ENCODE assay signal across 8 cellular contexts in the genomic region with DNA sequence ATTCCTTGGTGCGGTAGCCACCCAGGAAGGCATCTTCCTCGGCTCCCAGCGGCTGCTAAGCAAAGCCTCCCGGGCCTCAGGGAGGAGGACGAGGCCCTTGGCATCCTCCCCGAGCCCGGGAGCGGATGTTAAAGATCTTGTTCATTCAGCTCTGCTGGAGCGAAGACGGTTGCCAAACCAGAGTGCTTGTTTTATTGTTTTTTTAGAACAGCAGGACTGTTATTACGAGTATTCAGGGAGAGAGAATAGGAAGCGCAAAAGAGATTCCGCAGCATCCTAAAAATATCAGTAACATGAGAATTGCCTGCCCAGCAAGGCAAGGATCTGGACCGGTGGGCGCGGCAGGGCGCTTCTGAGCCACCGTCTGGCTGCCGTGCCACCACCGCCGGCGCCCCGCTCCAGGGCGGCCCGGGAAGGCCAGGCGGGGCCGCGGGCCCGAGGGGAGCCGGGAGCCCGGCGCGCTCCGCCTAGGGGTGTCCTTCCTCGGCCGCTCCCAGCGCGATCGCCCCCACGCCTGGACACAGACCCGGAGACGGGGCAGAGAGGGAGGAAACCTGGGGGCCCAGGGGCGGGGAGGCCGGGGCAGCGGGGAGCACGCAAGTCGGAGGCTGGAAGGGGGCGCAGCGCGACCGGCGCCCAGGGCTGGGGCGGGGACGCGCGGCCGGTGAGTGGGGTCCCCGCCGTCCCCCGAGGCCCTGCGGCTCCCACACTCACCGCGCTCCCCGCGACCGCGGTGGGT. TPM values are rescaled to one million over a fixed set of nuclear protein-coding genes. Genes with fewer than 3 reads are reported as not detected.
DNase-seq lines count a peak whose midpoint lies in the region; ATAC-seq and TF ChIP-seq lines count a peak whose summit lies in the region.

No MANE protein-coding gene starts in this region.

- H3K9me3 Mint-ChIP-seq in activated naive CD4-positive, alpha-beta T cell treated with anti-CD3 and anti-CD28 coated beads, Interleukin-2, amount 50 U/mL, for 24 hours, result no peaks in the 10 kb centered on the region

- H3K36me3 Mint-ChIP-seq in activated naive CD4-positive, alpha-beta T cell treated with anti-CD3 and anti-CD28 coated beads, Interleukin-2, amount 50 U/mL, for 24 hours, result no peaks in the 10 kb centered on the region

- TF ChIP-seq CTCF in AG09309 (IDR thresholded peaks at IDR 0.05; ENCODE audit: control insufficient read depth, insufficient read depth, low read depth, low read length, missing control alignments) (no peak), omental fat pad (IDR thresholded peaks at IDR 0.05) (no peak)

- DNase-seq in AG09309 (ENCODE audit: low read depth), result peak; percentile 55
- DNase-seq in HT1080 (ENCODE audit: low read depth), result peak; percentile 21
- DNase-seq in globus pallidus (ENCODE audit: low spot score), result peak; percentile 19
- no peak for DNase-seq in omental fat pad (ENCODE audit: low spot score)
- DNase-seq in mucosa of gallbladder (ENCODE audit: low spot score), result no peak
- no peak for DNase-seq in G401 (ENCODE audit: low spot score)

- H3K4me3 ChIP-seq in AG09309 (ENCODE audit: control insufficient read depth, low read depth, low read length), result peak overlapping the region; percentile 50

- H3K27ac Mint-ChIP-seq in activated naive CD4-positive, alpha-beta T cell treated with anti-CD3 and anti-CD28 coated beads, Interleukin-2, amount 50 U/mL, for 24 hours, result peak overlapping the region; percentile 66

- H3K4me3 Mint-ChIP-seq in activated naive CD4-positive, alpha-beta T cell treated with anti-CD3 and anti-CD28 coated beads, Interleukin-2, amount 50 U/mL, for 24 hours, result peak overlapping the region; percentile 81

- in situ Hi-C loops in G401 (cut with HindIII; ENCODE audit: low sequenced_read_pairs), result no loop called here

- peaks cover 54% of the 10 kb centered on the region for H3K27me3 Mint-ChIP-seq in activated naive CD4-positive, alpha-beta T cell treated with anti-CD3 and anti-CD28 coated beads, Interleukin-2, amount 50 U/mL, for 24 hours

- ATAC-seq in GM18861 (IDR thresholded peaks at IDR 0.05; ENCODE audit: unreplicated experiment) (peak; percentile 3), omental fat pad (ENCODE audit: low FRiP score) (peak; percentile 60)

- peaks cover 14% of the 10 kb centered on the region for H3K4me1 Mint-ChIP-seq in activated naive CD4-positive, alpha-beta T cell treated with anti-CD3 and anti-CD28 coated beads, Interleukin-2, amount 50 U/mL, for 24 hours

RNA-seq across cellular contexts. Expression of a gene that starts 0.8 kb away (rescaled TPM):
- 0.05 and 0.10 TPM in 2 replicates for total RNA-seq in HT1080 (2014; rRNA removed; shearing (Covaris generic))
- polyA plus RNA-seq in HT1080 (2015; cell fraction: cytosol; rRNA removed), result 0.06 and 0.09 TPM in 2 replicates
- polyA plus RNA-seq in HT1080 (2015; cell fraction: nucleus; rRNA removed), result 0.16 TPM in 1 of 2 replicates, not detected in the other
- total RNA-seq in omental fat pad (1 to 10 TPM in 2 of 4 donors, under 1 TPM in 2; 0.63 to 2.7 (median 1.2) TPM), mucosa of gallbladder (27.8 TPM)
- total RNA-seq in G401 (2014; rRNA removed; shearing (Covaris generic)), result 11.2 and 14.1 TPM in 2 replicates

RNA-seq across cellular contexts. Expression of a gene that starts 36.0 kb away (rescaled TPM):
- total RNA-seq in HT1080 (2014; rRNA removed; shearing (Covaris generic)), result 2.9 and 3.7 TPM in 2 replicates
- polyA plus RNA-seq in HT1080 (2015; cell fraction: cytosol; rRNA removed), result 6.3 and 7.4 TPM in 2 replicates
- polyA plus RNA-seq in HT1080 (2015; cell fraction: nucleus; rRNA removed), result 4.1 and 5.1 TPM in 2 replicates
- 10 to 100 TPM; 35.8 to 63.6 (median 37.3) TPM for total RNA-seq in omental fat pad
- 22.8 TPM for total RNA-seq in mucosa of gallbladder
- total RNA-seq in G401 (2014; rRNA removed; shearing (Covaris generic)), result 4.4 and 6.9 TPM in 2 replicates

RNA-seq across cellular contexts. Expression of a gene that starts 43.2 kb away (rescaled TPM):
- total RNA-seq in HT1080 (2014; rRNA removed; shearing (Covaris generic)), result 98.1 and 195 TPM in 2 replicates
- polyA plus RNA-seq in HT1080 (2015; cell fraction: cytosol; rRNA removed), result 144 and 151 TPM in 2 replicates
- 165 and 180 TPM in 2 replicates for polyA plus RNA-seq in HT1080 (2015; cell fraction: nucleus; rRNA removed)
- total RNA-seq in omental fat pad (1 to 10 TPM in 3 of 4 donors, under 1 TPM in 1; 0.46 to 9.8 (median 1.5) TPM), mucosa of gallbladder (5.4 TPM)
- 17.8 and 21.9 TPM in 2 replicates for total RNA-seq in G401 (2014; rRNA removed; shearing (Covaris generic))

Comparison
In these comparisons a context has a peak if more than half of its experiments do, and no peak if none do; other contexts are left out.
1. DNase-seq: peak in AG09309 (single experiment), HT1080 (single experiment) and globus pallidus (single experiment); none in omental fat pad (single experiment), mucosa of gallbladder (single experiment) and G401 (single experiment).